Comparison of ENCODE assay signal across 9 cellular contexts in genomic region chr17:67829331-67829730, GRCh38. TPM values are rescaled to one million over a fixed set of nuclear protein-coding genes. Genes with fewer than 3 reads are reported as not detected.
A peak's percentile ranks its signal among the peaks of the same experiment; 100 is the strongest.
DNase-seq lines count a peak whose midpoint lies in the region; ATAC-seq, FAIRE-seq and TF ChIP-seq lines count a peak whose summit lies in the region.
"Had no signal": no experiment of that assay in that cellular context is flagged by ENCODE, and none has a peak within 500 bp of the region (broad histone marks: within the 10 kb centered on the region; RNA-seq: fewer than 3 reads in every experiment).

No MANE protein-coding gene starts in this region.

- DNase-seq in activated T-cell treated with anti-CD3 and anti-CD28 coated beads for 1 hour (ENCODE audit: low read depth) (peak; percentile 16), activated T-cell treated with anti-CD3 and anti-CD28 coated beads for 24 hours (ENCODE audit: low read depth) (peak; percentile 41), immature natural killer cell (no peak), NCI-H526 treated with DMSO at 0.1 percent for 48 hours (lab: John Stamatoyannopoulos, UW) (no peak), H54 (ENCODE audit: insufficient read length, low spot score) (no peak), nucleus accumbens (lab: John Stamatoyannopoulos, UW) (no peak)
- DNase-seq in activated T-cell treated with anti-CD3 and anti-CD28 coated beads, Interleukin-2, amount 50 U/mL, for 1 hour, result no peak
- DNase-seq in stimulated activated naive CD8-positive, alpha-beta T cell treated with anti-CD3 and anti-CD28 coated beads, Interleukin-15, amount 100 ng/mL, for 72 hours, result peak; percentile 18 to 35

- H3K4me1 Mint-ChIP-seq in immature natural killer cell, result peaks cover 66 to 83% of the 10 kb centered on the region in 2 donors
- peaks cover 55% of the 10 kb centered on the region for H3K4me1 Mint-ChIP-seq in stimulated activated naive CD8-positive, alpha-beta T cell treated with anti-CD3 and anti-CD28 coated beads, Interleukin-15, amount 100 ng/mL, for 72 hours

- H3K27ac Mint-ChIP-seq in immature natural killer cell, result peak overlapping the region; percentile 41 to 81 (median 62)
- peak overlapping the region in 1 of 2 donors; percentile 27 for H3K27ac Mint-ChIP-seq in stimulated activated naive CD8-positive, alpha-beta T cell treated with anti-CD3 and anti-CD28 coated beads, Interleukin-15, amount 100 ng/mL, for 72 hours

- ATAC-seq in stimulated activated naive CD8-positive, alpha-beta T cell treated with anti-CD3 and anti-CD28 coated beads, Interleukin-15, amount 100 ng/mL, for 72 hours, result peak; percentile 51
- ATAC-seq: gastroesophageal sphincter had no signal

- peak overlapping the region; percentile 94 to 98 (median 96) for H3K4me3 Mint-ChIP-seq in immature natural killer cell
- H3K4me3 Mint-ChIP-seq in stimulated activated naive CD8-positive, alpha-beta T cell treated with anti-CD3 and anti-CD28 coated beads, Interleukin-15, amount 100 ng/mL, for 72 hours, result peak overlapping the region; percentile 80 to 91

- H3K27me3 Mint-ChIP-seq in immature natural killer cell (ENCODE audit: low read depth in 3 of 3), result peaks cover 7 to 21% (median 16%) of the 10 kb centered on the region in 3 donors
- no peaks in the 10 kb centered on the region for H3K27me3 Mint-ChIP-seq in stimulated activated naive CD8-positive, alpha-beta T cell treated with anti-CD3 and anti-CD28 coated beads, Interleukin-15, amount 100 ng/mL, for 72 hours

- no peak for TF ChIP-seq POLR2A in H54 (IDR thresholded peaks at IDR 0.05; ENCODE audit: low read depth, low read length)

- no peak for FAIRE-seq in H54 (lab: Jason Lieb, UNC)

- no peaks in the 10 kb centered on the region for H3K9me3 Mint-ChIP-seq in immature natural killer cell
- H3K9me3 Mint-ChIP-seq in stimulated activated naive CD8-positive, alpha-beta T cell treated with anti-CD3 and anti-CD28 coated beads, Interleukin-15, amount 100 ng/mL, for 72 hours, result no peaks in the 10 kb centered on the region

- H3K36me3 Mint-ChIP-seq in immature natural killer cell, result no peaks in the 10 kb centered on the region

RNA-seq across cellular contexts. Expression of gene BPTF, which starts 4.0 kb away (rescaled TPM):
- 10 to 100 TPM in 2 of 3 donors, 1 to 10 TPM in 1; 5.0 to 30.9 (median 14.3) TPM for polyA plus RNA-seq in immature natural killer cell

Comparison
In these comparisons a context has a peak if more than half of its experiments do, and no peak if none do; other contexts are left out.
1. DNase-seq: peak in activated T-cell treated with anti-CD3 and anti-CD28 coated beads for 1 hour (single experiment), activated T-cell treated with anti-CD3 and anti-CD28 coated beads for 24 hours (single experiment) and stimulated activated naive CD8-positive, alpha-beta T cell treated with anti-CD3 and anti-CD28 coated beads, Interleukin-15, amount 100 ng/mL, for 72 hours (2 of 2); none in activated T-cell treated with anti-CD3 and anti-CD28 coated beads, Interleukin-2, amount 50 U/mL, for 1 hour (single experiment), immature natural killer cell (0 of 3), NCI-H526 treated with DMSO at 0.1 percent for 48 hours (single experiment), H54 (single experiment) and nucleus accumbens (0 of 56).